In genomic region chr19:51946602-51947001, GRCh38 we compare ENCODE assay signal across 2 cellular contexts.
TF ChIP-seq lines count a peak whose summit lies in the region.

No MANE protein-coding gene starts in this region.

TF ChIP-seq in HepG2, 621 proteins besides CTCF, POLR2A, EP300 and RAD21:
- TF ChIP-seq MAFF (IDR thresholded peaks at IDR 0.05; ENCODE audit: low read depth, low read length) (peak; percentile 73), MAFK (conservative IDR thresholded peaks at IDR 0.05 in 1 of 2, IDR thresholded peaks at IDR 0.05 in 1 of 2; ENCODE audit: low read length in 2 of 2) (peak; percentile 72 to 76), ZNF792 (CRISPR knock-in tag; IDR thresholded peaks at IDR 0.05) (no peak), ZBTB8A (CRISPR knock-in tag; IDR thresholded peaks at IDR 0.05; ENCODE audit: borderline replicate concordance, low read depth) (no peak)
- TF ChIP-seq, protein P1, sequence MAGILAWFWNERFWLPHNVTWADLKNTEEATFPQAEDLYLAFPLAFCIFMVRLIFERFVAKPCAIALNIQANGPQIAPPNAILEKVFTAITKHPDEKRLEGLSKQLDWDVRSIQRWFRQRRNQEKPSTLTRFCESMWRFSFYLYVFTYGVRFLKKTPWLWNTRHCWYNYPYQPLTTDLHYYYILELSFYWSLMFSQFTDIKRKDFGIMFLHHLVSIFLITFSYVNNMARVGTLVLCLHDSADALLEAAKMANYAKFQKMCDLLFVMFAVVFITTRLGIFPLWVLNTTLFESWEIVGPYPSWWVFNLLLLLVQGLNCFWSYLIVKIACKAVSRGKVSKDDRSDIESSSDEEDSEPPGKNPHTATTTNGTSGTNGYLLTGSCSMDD (CRISPR knock-in tag; IDR thresholded peaks at IDR 0.05): no peak
TF ChIP-seq in HepG2: peak in this region for 2.

TF ChIP-seq in K562, 482 proteins besides CTCF, POLR2A, EP300 and RAD21:
- TF ChIP-seq ZNF316 (IDR thresholded peaks at IDR 0.05): 0 out of 2 replicates have a peak, but pooled peaks have one; percentile 21
- TF ChIP-seq, protein P2, sequence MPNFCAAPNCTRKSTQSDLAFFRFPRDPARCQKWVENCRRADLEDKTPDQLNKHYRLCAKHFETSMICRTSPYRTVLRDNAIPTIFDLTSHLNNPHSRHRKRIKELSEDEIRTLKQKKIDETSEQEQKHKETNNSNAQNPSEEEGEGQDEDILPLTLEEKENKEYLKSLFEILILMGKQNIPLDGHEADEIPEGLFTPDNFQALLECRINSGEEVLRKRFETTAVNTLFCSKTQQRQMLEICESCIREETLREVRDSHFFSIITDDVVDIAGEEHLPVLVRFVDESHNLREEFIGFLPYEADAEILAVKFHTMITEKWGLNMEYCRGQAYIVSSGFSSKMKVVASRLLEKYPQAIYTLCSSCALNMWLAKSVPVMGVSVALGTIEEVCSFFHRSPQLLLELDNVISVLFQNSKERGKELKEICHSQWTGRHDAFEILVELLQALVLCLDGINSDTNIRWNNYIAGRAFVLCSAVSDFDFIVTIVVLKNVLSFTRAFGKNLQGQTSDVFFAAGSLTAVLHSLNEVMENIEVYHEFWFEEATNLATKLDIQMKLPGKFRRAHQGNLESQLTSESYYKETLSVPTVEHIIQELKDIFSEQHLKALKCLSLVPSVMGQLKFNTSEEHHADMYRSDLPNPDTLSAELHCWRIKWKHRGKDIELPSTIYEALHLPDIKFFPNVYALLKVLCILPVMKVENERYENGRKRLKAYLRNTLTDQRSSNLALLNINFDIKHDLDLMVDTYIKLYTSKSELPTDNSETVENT (CRISPR knock-in tag; IDR thresholded peaks at IDR 0.05): no peak
- TF ChIP-seq FOXA3 (CRISPR knock-in tag; conservative IDR thresholded peaks at IDR 0.05 in 1 of 2, IDR thresholded peaks at IDR 0.05 in 1 of 2): no peak
- no peak for TF ChIP-seq POLR3A (IDR thresholded peaks at IDR 0.05; ENCODE audit: borderline replicate concordance, extremely low read depth, insufficient read depth, insufficient read length)
- no peak for TF ChIP-seq ZNF175 (CRISPR knock-in tag; IDR thresholded peaks at IDR 0.05; ENCODE audit: low read depth)
- TF ChIP-seq HOXB6 (CRISPR knock-in tag; IDR thresholded peaks at IDR 0.05; ENCODE audit: borderline replicate concordance): no peak
- TF ChIP-seq C11orf30 (IDR thresholded peaks at IDR 0.05; ENCODE audit: low read depth): peak; percentile 40; the same call in 1 of the 2 replicates
- no peak for TF ChIP-seq HEY1 (CRISPR knock-in tag; IDR thresholded peaks at IDR 0.05; ENCODE audit: borderline replicate concordance)
- TF ChIP-seq GTF2F1 (IDR thresholded peaks at IDR 0.05; ENCODE audit: low read depth, low read length): no peak
- no peak for TF ChIP-seq SRF (CRISPR knock-in tag; IDR thresholded peaks at IDR 0.05)
- no peak for TF ChIP-seq RFX7 (CRISPR knock-in tag; IDR thresholded peaks at IDR 0.05)
- no peak for TF ChIP-seq BRF1 (IDR thresholded peaks at IDR 0.05; ENCODE audit: borderline replicate concordance, extremely low read depth, insufficient read length)
- TF ChIP-seq ZMIZ1 (IDR thresholded peaks at IDR 0.05; ENCODE audit: low read depth in 2 of 2, low read length in 2 of 2): no peak
